ENCODE assay signal across 8 cellular contexts in the genomic region with DNA sequence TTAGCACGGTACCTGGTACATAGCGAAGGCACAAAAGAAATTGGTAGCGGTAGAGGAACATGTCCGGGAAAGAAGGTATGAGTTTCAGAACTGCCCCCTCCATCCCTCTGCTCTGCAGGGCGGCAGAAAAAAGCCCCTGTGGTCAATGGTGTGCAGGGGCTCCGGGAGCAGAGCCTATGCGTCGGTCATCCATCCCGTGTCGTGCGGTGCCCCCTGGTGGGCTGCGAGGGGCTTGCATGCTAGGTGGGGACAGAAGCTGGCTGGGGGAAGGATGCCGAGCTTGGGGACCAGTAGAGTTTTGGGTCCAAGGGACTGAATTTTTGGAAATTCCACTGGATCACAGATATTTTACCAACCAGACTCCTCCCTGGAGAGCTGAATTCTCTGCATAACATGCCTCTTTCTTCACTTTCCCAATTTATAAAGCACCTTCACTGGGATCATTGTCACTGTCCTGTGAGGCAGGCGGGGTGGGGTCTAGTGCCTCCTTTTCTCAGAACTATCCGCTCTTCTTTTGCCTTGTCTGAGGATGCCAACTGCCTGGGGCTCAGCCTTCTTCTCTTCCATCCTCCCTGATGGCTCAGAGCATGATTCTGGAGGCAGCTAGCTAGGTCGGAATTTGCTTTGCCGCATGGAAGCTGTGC.
DNase-seq lines count a peak whose midpoint lies in the region; ATAC-seq, FAIRE-seq and TF ChIP-seq lines count a peak whose summit lies in the region.

No MANE protein-coding gene starts in this region.

- TF ChIP-seq EP300 in HepG2 (IDR thresholded peaks at IDR 0.05; ENCODE audit: low read depth in 2 of 2, low read length in 2 of 2) (no peak), HepG2 (CRISPR knock-in tag; IDR thresholded peaks at IDR 0.05; ENCODE audit: borderline replicate concordance) (no peak)

- no peak overlapping the region for H3K27ac ChIP-seq in HepG2 (ENCODE audit: extremely low read length, insufficient read depth, low read length)

- no peaks in the 10 kb centered on the region for H3K9me3 ChIP-seq in HepG2 (ENCODE audit: low read length)

- H3K4me1 ChIP-seq in HepG2 (ENCODE audit: insufficient read depth, low read length), result peaks cover 9% of the 10 kb centered on the region

- H3K4me2 ChIP-seq in HepG2 (ENCODE audit: low read depth, low read length), result no peak overlapping the region

- CTCF ChIA-PET in HepG2 (lab: Yijun Ruan, JAX; ENCODE audit: low intra/inter-chr PET ratio, low total read pairs), result interaction anchor here (1.4 to 2.9 kb wide), 4 partner anchors 46 to 297 kb away, joined by 5 to 45 read pairs (median 7); no protein-coding TSS in a partner anchor

- no peaks in the 10 kb centered on the region for H3K79me2 ChIP-seq in HepG2 (ENCODE audit: insufficient read depth, low read length)

- no peak overlapping the region for H3K9ac ChIP-seq in HepG2 (ENCODE audit: insufficient read depth, low read depth, low read length)

- ATAC-seq in HepG2 (peak; percentile 87), HG02571 (IDR thresholded peaks at IDR 0.05; ENCODE audit: unreplicated experiment) (no peak)

- no peak for TF ChIP-seq POLR2A in HepG2 (IDR thresholded peaks at IDR 0.05; ENCODE audit: insufficient read depth in 1 of 2, low read depth in 2 of 2, low read length in 2 of 2)

- in situ Hi-C loops in HepG2 (cut with HindIII; ENCODE audit: extremely low pct_ligation_motif_present, low pct_unique_long_range_greater_than_20kb), result loop anchor here (5.0 kb wide), 1 partner anchor 211 kb away; no protein-coding TSS in a partner anchor

- H2AFZ ChIP-seq in HepG2 (ENCODE audit: low read length), result no peak overlapping the region

- no peaks in the 10 kb centered on the region for H3K27me3 ChIP-seq in HepG2 (ENCODE audit: control insufficient read depth in 1 of 2, insufficient read depth in 2 of 2, low read length in 2 of 2)

- peaks cover 17 to 26% of the 10 kb centered on the region in 2 experiments for H3K36me3 ChIP-seq in HepG2 (replicated peaks in 1 of 2; ENCODE audit: control insufficient read depth in 1 of 2, insufficient read depth in 2 of 2, low read length in 2 of 2)

- no TSS peak for BruUV-seq in HepG2 (replicated peaks; lab: Mats Ljungman, UMichigan)

- FAIRE-seq in HepG2 (lab: Jason Lieb, UNC), result peak; percentile 80

- peak; percentile 96 for TF ChIP-seq RAD21 in HepG2 (CRISPR knock-in tag; IDR thresholded peaks at IDR 0.05)

- POLR2A ChIA-PET in HepG2 (lab: Yijun Ruan, JAX), result interaction anchor here (1.0 to 1.9 kb wide), 6 partner anchors 20 to 261 kb away, joined by 3 to 7 read pairs (median 4); a partner anchor contains a TSS

- DNase-seq in NK-92 treated with Interleukin-12 subunit alpha and Interleukin-12 subunit beta, amount 100 ng/mL, for 24 hours (lab: John Stamatoyannopoulos, UW), result peak; percentile 33
- DNase-seq in NK-92 (lab: John Stamatoyannopoulos, UW; ENCODE audit: unreplicated experiment), result no peak
- peak; percentile 58 for DNase-seq in NCI-H1105 (lab: John Stamatoyannopoulos, UW)
- peak; percentile 66 for DNase-seq in activated CD4-positive, CD25-positive, alpha-beta regulatory T cell treated with anti-CD3 and anti-CD28 coated beads, Interleukin-2, amount 50 U/mL, for 72 hours
- peak; percentile 66 for DNase-seq in cerebellar cortex (ENCODE audit: low spot score)
- DNase-seq in HepG2 (ENCODE audit: low spot score), result peak; percentile 43
- peak; percentile 10 to 37 (median 19) for DNase-seq in stimulated activated CD4-positive, alpha-beta T cell treated with anti-CD3 and anti-CD28 coated beads, TNF-alpha, amount 100 ng/mL, for 4 hours (ENCODE audit: low read depth in 3 of 3)

- no peak overlapping the region for H3K4me3 ChIP-seq in HepG2 (replicated peaks in 1 of 3; ENCODE audit: insufficient read depth in 1 of 3, low read depth in 2 of 3, low read length in 3 of 3)

- intact Hi-C loops in HepG2 (cut with micrococcal nuclease; ENCODE audit: unreplicated experiment), result loop anchor here (1.0 kb wide), 1 partner anchor 210 kb away; no protein-coding TSS in a partner anchor

- peak; percentile 94 for TF ChIP-seq CTCF in HepG2 (CRISPR knock-in tag; IDR thresholded peaks at IDR 0.05)

- H4K20me1 ChIP-seq in HepG2 (ENCODE audit: insufficient read depth, low read length), result no peaks in the 10 kb centered on the region

- WGBS in HepG2 (ENCODE audit: low lambda C conversion rate), result 65% methylated on average over 11 of the region's 17 CpGs

TF ChIP-seq in HepG2, 621 proteins besides CTCF, POLR2A, EP300 and RAD21 (continues in another document):
- TF ChIP-seq ZNF225 (CRISPR knock-in tag; IDR thresholded peaks at IDR 0.05) (no peak), XRCC5 (optimal IDR thresholded peaks at IDR 0.05; ENCODE audit: low read length) (peak; percentile 46), ZSCAN9 (CRISPR knock-in tag; IDR thresholded peaks at IDR 0.05; ENCODE audit: borderline replicate concordance) (0 out of 2 replicates have a peak, but pooled peaks have one; percentile 35), ZNF615 (CRISPR knock-in tag; IDR thresholded peaks at IDR 0.05; ENCODE audit: borderline replicate concordance) (no peak), ZSCAN25 (CRISPR knock-in tag; IDR thresholded peaks at IDR 0.05) (0 out of 2 replicates have a peak, but pooled peaks have one; percentile 73), ZNF761 (CRISPR knock-in tag; conservative IDR thresholded peaks at IDR 0.05) (no peak), ZBTB7A (CRISPR knock-in tag; IDR thresholded peaks at IDR 0.05) (0 out of 2 replicates have a peak, but pooled peaks have one; percentile 30), ZNF709 (CRISPR knock-in tag; IDR thresholded peaks at IDR 0.05) (0 out of 2 replicates have a peak, but pooled peaks have one; percentile 24), ZNF326 (CRISPR knock-in tag; IDR thresholded peaks at IDR 0.05; ENCODE audit: borderline replicate concordance) (no peak), NONO (IDR thresholded peaks at IDR 0.05) (no peak), NONO (CRISPR knock-in tag; conservative IDR thresholded peaks at IDR 0.05) (0 out of 2 replicates have a peak, but pooled peaks have one; percentile 33)
- TF ChIP-seq, protein P1, sequence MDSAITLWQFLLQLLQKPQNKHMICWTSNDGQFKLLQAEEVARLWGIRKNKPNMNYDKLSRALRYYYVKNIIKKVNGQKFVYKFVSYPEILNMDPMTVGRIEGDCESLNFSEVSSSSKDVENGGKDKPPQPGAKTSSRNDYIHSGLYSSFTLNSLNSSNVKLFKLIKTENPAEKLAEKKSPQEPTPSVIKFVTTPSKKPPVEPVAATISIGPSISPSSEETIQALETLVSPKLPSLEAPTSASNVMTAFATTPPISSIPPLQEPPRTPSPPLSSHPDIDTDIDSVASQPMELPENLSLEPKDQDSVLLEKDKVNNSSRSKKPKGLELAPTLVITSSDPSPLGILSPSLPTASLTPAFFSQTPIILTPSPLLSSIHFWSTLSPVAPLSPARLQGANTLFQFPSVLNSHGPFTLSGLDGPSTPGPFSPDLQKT (CRISPR knock-in tag; IDR thresholded peaks at IDR 0.05; ENCODE audit: borderline replicate concordance), result no peak
- TF ChIP-seq, protein P2, sequence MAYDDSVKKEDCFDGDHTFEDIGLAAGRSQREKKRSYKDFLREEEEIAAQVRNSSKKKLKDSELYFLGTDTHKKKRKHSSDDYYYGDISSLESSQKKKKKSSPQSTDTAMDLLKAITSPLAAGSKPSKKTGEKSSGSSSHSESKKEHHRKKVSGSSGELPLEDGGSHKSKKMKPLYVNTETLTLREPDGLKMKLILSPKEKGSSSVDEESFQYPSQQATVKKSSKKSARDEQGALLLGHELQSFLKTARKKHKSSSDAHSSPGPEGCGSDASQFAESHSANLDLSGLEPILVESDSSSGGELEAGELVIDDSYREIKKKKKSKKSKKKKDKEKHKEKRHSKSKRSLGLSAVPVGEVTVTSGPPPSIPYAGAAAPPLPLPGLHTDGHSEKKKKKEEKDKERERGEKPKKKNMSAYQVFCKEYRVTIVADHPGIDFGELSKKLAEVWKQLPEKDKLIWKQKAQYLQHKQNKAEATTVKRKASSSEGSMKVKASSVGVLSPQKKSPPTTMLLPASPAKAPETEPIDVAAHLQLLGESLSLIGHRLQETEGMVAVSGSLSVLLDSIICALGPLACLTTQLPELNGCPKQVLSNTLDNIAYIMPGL (CRISPR knock-in tag; IDR thresholded peaks at IDR 0.05; ENCODE audit: borderline replicate concordance in 1 of 2, low read depth in 1 of 2), result peak in 1 of 2 experiments; percentile 37; a peak in 1 of 4 replicates
- TF ChIP-seq, protein P3, sequence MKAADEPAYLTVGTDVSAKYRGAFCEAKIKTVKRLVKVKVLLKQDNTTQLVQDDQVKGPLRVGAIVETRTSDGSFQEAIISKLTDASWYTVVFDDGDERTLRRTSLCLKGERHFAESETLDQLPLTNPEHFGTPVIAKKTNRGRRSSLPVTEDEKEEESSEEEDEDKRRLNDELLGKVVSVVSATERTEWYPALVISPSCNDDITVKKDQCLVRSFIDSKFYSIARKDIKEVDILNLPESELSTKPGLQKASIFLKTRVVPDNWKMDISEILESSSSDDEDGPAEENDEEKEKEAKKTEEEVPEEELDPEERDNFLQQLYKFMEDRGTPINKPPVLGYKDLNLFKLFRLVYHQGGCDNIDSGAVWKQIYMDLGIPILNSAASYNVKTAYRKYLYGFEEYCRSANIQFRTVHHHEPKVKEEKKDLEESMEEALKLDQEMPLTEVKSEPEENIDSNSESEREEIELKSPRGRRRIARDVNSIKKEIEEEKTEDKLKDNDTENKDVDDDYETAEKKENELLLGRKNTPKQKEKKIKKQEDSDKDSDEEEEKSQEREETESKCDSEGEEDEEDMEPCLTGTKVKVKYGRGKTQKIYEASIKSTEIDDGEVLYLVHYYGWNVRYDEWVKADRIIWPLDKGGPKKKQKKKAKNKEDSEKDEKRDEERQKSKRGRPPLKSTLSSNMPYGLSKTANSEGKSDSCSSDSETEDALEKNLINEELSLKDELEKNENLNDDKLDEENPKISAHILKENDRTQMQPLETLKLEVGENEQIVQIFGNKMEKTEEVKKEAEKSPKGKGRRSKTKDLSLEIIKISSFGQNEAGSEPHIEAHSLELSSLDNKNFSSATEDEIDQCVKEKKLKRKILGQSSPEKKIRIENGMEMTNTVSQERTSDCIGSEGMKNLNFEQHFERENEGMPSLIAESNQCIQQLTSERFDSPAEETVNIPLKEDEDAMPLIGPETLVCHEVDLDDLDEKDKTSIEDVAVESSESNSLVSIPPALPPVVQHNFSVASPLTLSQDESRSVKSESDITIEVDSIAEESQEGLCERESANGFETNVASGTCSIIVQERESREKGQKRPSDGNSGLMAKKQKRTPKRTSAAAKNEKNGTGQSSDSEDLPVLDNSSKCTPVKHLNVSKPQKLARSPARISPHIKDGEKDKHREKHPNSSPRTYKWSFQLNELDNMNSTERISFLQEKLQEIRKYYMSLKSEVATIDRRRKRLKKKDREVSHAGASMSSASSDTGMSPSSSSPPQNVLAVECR (CRISPR knock-in tag; IDR thresholded peaks at IDR 0.05; ENCODE audit: borderline replicate concordance), result peak; percentile 13; the same call in 1 of the 2 replicates
